Comparison of ENCODE assay signal across 1 cellular context in genomic region chr11:61079416-61080150, GRCh38.
TF ChIP-seq lines count a peak whose summit lies in the region.

No MANE protein-coding gene starts in this region.

TF ChIP-seq in WTC11, 78 proteins besides CTCF, POLR2A, EP300 and RAD21 (continued from another document):
- TF ChIP-seq, protein P1, sequence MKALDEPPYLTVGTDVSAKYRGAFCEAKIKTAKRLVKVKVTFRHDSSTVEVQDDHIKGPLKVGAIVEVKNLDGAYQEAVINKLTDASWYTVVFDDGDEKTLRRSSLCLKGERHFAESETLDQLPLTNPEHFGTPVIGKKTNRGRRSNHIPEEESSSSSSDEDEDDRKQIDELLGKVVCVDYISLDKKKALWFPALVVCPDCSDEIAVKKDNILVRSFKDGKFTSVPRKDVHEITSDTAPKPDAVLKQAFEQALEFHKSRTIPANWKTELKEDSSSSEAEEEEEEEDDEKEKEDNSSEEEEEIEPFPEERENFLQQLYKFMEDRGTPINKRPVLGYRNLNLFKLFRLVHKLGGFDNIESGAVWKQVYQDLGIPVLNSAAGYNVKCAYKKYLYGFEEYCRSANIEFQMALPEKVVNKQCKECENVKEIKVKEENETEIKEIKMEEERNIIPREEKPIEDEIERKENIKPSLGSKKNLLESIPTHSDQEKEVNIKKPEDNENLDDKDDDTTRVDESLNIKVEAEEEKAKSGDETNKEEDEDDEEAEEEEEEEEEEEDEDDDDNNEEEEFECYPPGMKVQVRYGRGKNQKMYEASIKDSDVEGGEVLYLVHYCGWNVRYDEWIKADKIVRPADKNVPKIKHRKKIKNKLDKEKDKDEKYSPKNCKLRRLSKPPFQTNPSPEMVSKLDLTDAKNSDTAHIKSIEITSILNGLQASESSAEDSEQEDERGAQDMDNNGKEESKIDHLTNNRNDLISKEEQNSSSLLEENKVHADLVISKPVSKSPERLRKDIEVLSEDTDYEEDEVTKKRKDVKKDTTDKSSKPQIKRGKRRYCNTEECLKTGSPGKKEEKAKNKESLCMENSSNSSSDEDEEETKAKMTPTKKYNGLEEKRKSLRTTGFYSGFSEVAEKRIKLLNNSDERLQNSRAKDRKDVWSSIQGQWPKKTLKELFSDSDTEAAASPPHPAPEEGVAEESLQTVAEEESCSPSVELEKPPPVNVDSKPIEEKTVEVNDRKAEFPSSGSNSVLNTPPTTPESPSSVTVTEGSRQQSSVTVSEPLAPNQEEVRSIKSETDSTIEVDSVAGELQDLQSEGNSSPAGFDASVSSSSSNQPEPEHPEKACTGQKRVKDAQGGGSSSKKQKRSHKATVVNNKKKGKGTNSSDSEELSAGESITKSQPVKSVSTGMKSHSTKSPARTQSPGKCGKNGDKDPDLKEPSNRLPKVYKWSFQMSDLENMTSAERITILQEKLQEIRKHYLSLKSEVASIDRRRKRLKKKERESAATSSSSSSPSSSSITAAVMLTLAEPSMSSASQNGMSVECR (CRISPR knock-in tag; IDR thresholded peaks at IDR 0.05; ENCODE audit: borderline replicate concordance) = no peak
- TF ChIP-seq ZNF232 (CRISPR knock-in tag; IDR thresholded peaks at IDR 0.05) (no peak), ZNF671 (CRISPR knock-in tag; IDR thresholded peaks at IDR 0.05) (no peak), CREB1 (CRISPR knock-in tag; IDR thresholded peaks at IDR 0.05) (no peak), JUN (CRISPR knock-in tag; IDR thresholded peaks at IDR 0.05) (no peak), HMGA2 (CRISPR knock-in tag; IDR thresholded peaks at IDR 0.05) (no peak), ZBTB43 (CRISPR knock-in tag; IDR thresholded peaks at IDR 0.05) (no peak), SMAD4 (CRISPR knock-in tag; IDR thresholded peaks at IDR 0.05) (no peak), JAZF1 (CRISPR knock-in tag; IDR thresholded peaks at IDR 0.05) (no peak), CREM (CRISPR knock-in tag; IDR thresholded peaks at IDR 0.05) (no peak), NR2C2 (CRISPR knock-in tag; IDR thresholded peaks at IDR 0.05) (no peak), FOXJ3 (CRISPR knock-in tag; IDR thresholded peaks at IDR 0.05; ENCODE audit: borderline replicate concordance) (no peak), USF1 (CRISPR knock-in tag; IDR thresholded peaks at IDR 0.05) (no peak)
- TF ChIP-seq, protein P2, sequence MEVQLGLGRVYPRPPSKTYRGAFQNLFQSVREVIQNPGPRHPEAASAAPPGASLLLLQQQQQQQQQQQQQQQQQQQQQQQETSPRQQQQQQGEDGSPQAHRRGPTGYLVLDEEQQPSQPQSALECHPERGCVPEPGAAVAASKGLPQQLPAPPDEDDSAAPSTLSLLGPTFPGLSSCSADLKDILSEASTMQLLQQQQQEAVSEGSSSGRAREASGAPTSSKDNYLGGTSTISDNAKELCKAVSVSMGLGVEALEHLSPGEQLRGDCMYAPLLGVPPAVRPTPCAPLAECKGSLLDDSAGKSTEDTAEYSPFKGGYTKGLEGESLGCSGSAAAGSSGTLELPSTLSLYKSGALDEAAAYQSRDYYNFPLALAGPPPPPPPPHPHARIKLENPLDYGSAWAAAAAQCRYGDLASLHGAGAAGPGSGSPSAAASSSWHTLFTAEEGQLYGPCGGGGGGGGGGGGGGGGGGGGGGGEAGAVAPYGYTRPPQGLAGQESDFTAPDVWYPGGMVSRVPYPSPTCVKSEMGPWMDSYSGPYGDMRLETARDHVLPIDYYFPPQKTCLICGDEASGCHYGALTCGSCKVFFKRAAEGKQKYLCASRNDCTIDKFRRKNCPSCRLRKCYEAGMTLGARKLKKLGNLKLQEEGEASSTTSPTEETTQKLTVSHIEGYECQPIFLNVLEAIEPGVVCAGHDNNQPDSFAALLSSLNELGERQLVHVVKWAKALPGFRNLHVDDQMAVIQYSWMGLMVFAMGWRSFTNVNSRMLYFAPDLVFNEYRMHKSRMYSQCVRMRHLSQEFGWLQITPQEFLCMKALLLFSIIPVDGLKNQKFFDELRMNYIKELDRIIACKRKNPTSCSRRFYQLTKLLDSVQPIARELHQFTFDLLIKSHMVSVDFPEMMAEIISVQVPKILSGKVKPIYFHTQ (CRISPR knock-in tag; IDR thresholded peaks at IDR 0.05) = no peak
